19 cellular contexts compared by ENCODE assay signal in genomic region chr1:215087603-215088002, GRCh38. TPM values are rescaled to one million over a fixed set of nuclear protein-coding genes. Genes with fewer than 3 reads are reported as not detected.
"Had no signal": no experiment of that assay in that cellular context is flagged by ENCODE, and none has a peak within 500 bp of the region (broad histone marks: within the 10 kb centered on the region; RNA-seq: fewer than 3 reads in every experiment).

No MANE protein-coding gene starts in this region.

- H3K27ac Mint-ChIP-seq: T-cell had no signal

- H3K36me3 Mint-ChIP-seq: T-cell had no signal

- DNase-seq: KBM-7, MV-4-11, NCI-H1048, NCI-H1105, NCI-H1417, NCI-H1436 treated with DMSO at 0.1 percent for 48 hours, NCI-H1694, NCI-H187 treated with DMSO at 0.1 percent for 48 hours, NCI-H2029 treated with DMSO at 0.1 percent for 48 hours, NCI-H2227 treated with DMSO at 0.1 percent for 48 hours, NCI-H524 treated with DMSO at 0.1 percent for 48 hours, NCI-H69, NCI-H774, SHP77, SW 1271, T-cell had no signal

- H3K27ac ChIP-seq: RWPE1 had no signal

- H3K4me3 Mint-ChIP-seq: T-cell had no signal

- ATAC-seq: Panc1, T-cell had no signal

- H3K9me3 Mint-ChIP-seq: T-cell had no signal

RNA-seq across cellular contexts. Expression of gene KCNK2, which starts 5.1 kb away (rescaled TPM):
- total RNA-seq: HT-29, T-cell had no signal
